ENCODE assay signal across 20 cellular contexts in the genomic region with DNA sequence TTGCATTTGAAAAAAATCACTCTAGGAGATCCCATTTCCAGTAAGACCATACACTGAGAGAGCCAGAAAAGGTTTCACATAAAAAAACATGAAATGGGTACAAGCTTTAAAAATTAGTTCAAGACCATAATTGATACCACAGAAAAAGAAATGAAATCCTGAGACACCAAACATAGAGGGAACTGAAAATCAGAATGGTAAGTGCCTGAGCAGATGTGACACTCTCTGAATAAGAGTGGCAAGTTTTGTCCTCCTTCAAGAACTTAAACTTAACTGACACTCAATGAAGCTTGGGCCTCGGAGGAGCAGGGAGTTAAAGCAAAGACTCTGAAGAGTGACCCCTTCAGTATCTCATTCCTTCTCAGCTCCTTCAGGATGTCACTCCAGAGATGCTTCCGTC. TPM values are rescaled to one million over a fixed set of nuclear protein-coding genes. Genes with fewer than 3 reads are reported as not detected.
A peak's percentile ranks its signal among the peaks of the same experiment; 100 is the strongest.
DNase-seq lines count a peak whose midpoint lies in the region; ATAC-seq, FAIRE-seq and TF ChIP-seq lines count a peak whose summit lies in the region.
"Had no signal": no experiment of that assay in that cellular context is flagged by ENCODE, and none has a peak within 500 bp of the region (broad histone marks: within the 10 kb centered on the region; RNA-seq: fewer than 3 reads in every experiment).

No MANE protein-coding gene starts in this region.

- in situ Hi-C loops in GM12878 (cut with MboI): no loop called here

- H4K20me1 ChIP-seq in GM12878 (ENCODE audit: control insufficient read depth, insufficient read depth): no peaks in the 10 kb centered on the region
- H4K20me1 ChIP-seq: BLaER1 had no signal

- POLR2A ChIA-PET in GM12878 (lab: Charles Lee) (no interaction called here), RWPE1 (lab: Yijun Ruan, JAX; ENCODE audit: low non-redundant PET) (no interaction called here)

- no peaks in the 10 kb centered on the region for H3K79me2 ChIP-seq in GM12878 (ENCODE audit: control insufficient read depth, insufficient read depth, low read length)
- H3K79me2 ChIP-seq: parathyroid adenoma had no signal

- H3K27me3 ChIP-seq in GM12878 (replicated peaks in 1 of 2; ENCODE audit: control insufficient read depth in 2 of 2, insufficient read depth in 2 of 2, low read length in 1 of 2) (no peaks in the 10 kb centered on the region), left lung (no peaks in the 10 kb centered on the region)
- H3K27me3 ChIP-seq: BLaER1, spleen, testis had no signal

- RAD21 ChIA-PET in GM12878 (lab: Charles Lee; ENCODE audit: unreplicated experiment): no interaction called here

- DNase-seq in GM12878 (ENCODE audit: low read depth, low spot score) (peak; percentile 30), SW480 (ENCODE audit: low spot score) (no peak), left lung (no peak), RWPE1 (ENCODE audit: low spot score) (no peak), SW 1271 (lab: John Stamatoyannopoulos, UW) (no peak)
- DNase-seq: activated CD4-positive, alpha-beta T cell treated with anti-CD3 and anti-CD28 coated beads, Interleukin-2, amount 50 U/mL, for 1 hour; aorta; DND-41; NCI-H1417 treated with DMSO at 0.1 percent for 48 hours; NCI-H524; spleen; T-helper 9 cell; testis had no signal

- FAIRE-seq in GM12878 (lab: Jason Lieb, UNC): peak; percentile 75

- H3K9ac ChIP-seq in GM12878 (ENCODE audit: control insufficient read depth, insufficient read depth, low read length): no peak overlapping the region
- H3K9ac ChIP-seq: BLaER1, parathyroid adenoma had no signal

- H3K9me3 ChIP-seq in GM12878 (replicated peaks; ENCODE audit: control insufficient read depth, insufficient read depth, low read length): no peaks in the 10 kb centered on the region
- no peaks in the 10 kb centered on the region for H3K9me3 ChIP-seq in left lung
- H3K9me3 ChIP-seq: testis had no signal

- H3K4me2 ChIP-seq in GM12878 (ENCODE audit: control insufficient read depth, insufficient read depth): no peak overlapping the region; the same call in 1 of the 2 replicates
- H3K4me2 ChIP-seq: BLaER1 had no signal

- H3K4me3 ChIP-seq in GM12878: no peak overlapping the region
- H3K4me3 ChIP-seq in left lung: no peak overlapping the region
- H3K4me3 ChIP-seq: BLaER1, spleen, testis had no signal

- no TSS peak for BruUV-seq in GM12878 (replicated peaks; lab: Mats Ljungman, UMichigan)

- ATAC-seq in GM18909 (IDR thresholded peaks at IDR 0.05; ENCODE audit: poor library complexity, unreplicated experiment) (peak; percentile 63), GM21528 (IDR thresholded peaks at IDR 0.05; ENCODE audit: low FRiP score, unreplicated experiment) (peak; percentile 80), HG03095 (IDR thresholded peaks at IDR 0.05; ENCODE audit: unreplicated experiment) (peak; percentile 80), GM12878 (peak; percentile 90), left lung (no peak)

- no peak for TF ChIP-seq EP300 in GM12878 (IDR thresholded peaks at IDR 0.05; ENCODE audit: borderline replicate concordance in 1 of 2, control insufficient read depth in 1 of 2, low read depth in 2 of 2, low read length in 2 of 2)

- no peak for TF ChIP-seq POLR2A in GM12878 (IDR thresholded peaks at IDR 0.05; ENCODE audit: low read depth, low read length)

- no peak for TF ChIP-seq CTCF in GM12878 (IDR thresholded peaks at IDR 0.05 in 2 of 3, conservative IDR thresholded peaks at IDR 0.05 in 1 of 3; ENCODE audit: control insufficient read depth in 2 of 3, extremely low read depth in 1 of 3, insufficient read depth in 1 of 3, low read depth in 3 of 3, low read length in 3 of 3)
- no peak for TF ChIP-seq CTCF in left lung (IDR thresholded peaks at IDR 0.05)
- TF ChIP-seq CTCF in RWPE1 (conservative IDR thresholded peaks at IDR 0.05; ENCODE audit: low read depth): no peak

- SMC1A ChIA-PET in GM12878 (lab: Charles Lee; ENCODE audit: uncharacterized antibody, unreplicated experiment): interaction anchor here (0.6 to 1.4 kb wide), 4 partner anchors 15 to 473 kb away, joined by 3 to 4 read pairs (median 4); no protein-coding TSS in a partner anchor

- 44% methylated on average over 2 of the region's 2 CpGs for WGBS in GM12878 (ENCODE audit: insufficient coverage, insufficient replicate concordance, low lambda C conversion rate, missing lambda C conversion rate)

- no peak overlapping the region for H3K27ac ChIP-seq in GM12878 (ENCODE audit: control insufficient read depth, insufficient read depth)
- H3K27ac ChIP-seq in left lung: no peak overlapping the region
- no peak overlapping the region for H3K27ac ChIP-seq in RWPE1
- H3K27ac ChIP-seq: BLaER1, parathyroid adenoma, testis had no signal

- H2AFZ ChIP-seq in GM12878 (ENCODE audit: control insufficient read depth, low read depth, low read length): no peak overlapping the region
- H2AFZ ChIP-seq: parathyroid adenoma had no signal

- TF ChIP-seq RAD21 in GM12878 (IDR thresholded peaks at IDR 0.05; ENCODE audit: insufficient read depth, low read depth, low read length): no peak

- H3K4me1 ChIP-seq in GM12878 (ENCODE audit: control insufficient read depth, insufficient read depth, low read length) (peaks cover 10% of the 10 kb centered on the region; the same call in 1 of the 2 replicates), left lung (no peaks in the 10 kb centered on the region)
- H3K4me1 ChIP-seq: parathyroid adenoma, testis had no signal

- intact Hi-C loops in GM12878 (cut with micrococcal nuclease; ENCODE audit: unreplicated experiment): no loop called here
- intact Hi-C loops in left lung (cut with DNase I): no loop called here

- H3K36me3 ChIP-seq in GM12878 (ENCODE audit: control insufficient read depth in 2 of 2, insufficient read depth in 2 of 2, low read length in 1 of 2) (no peaks in the 10 kb centered on the region), left lung (no peaks in the 10 kb centered on the region)
- H3K36me3 ChIP-seq: BLaER1, spleen had no signal

- CTCF ChIA-PET in GM12878 (lab: Yijun Ruan, JAX) (interaction anchor here (0.7 kb wide), 1 partner anchor 173 kb away, joined by 3 read pairs; no protein-coding TSS in a partner anchor), RWPE1 (lab: Yijun Ruan, JAX) (no interaction called here)

TF ChIP-seq in GM12878, 131 proteins besides CTCF, POLR2A, EP300 and RAD21:
- TF ChIP-seq, protein P1, sequence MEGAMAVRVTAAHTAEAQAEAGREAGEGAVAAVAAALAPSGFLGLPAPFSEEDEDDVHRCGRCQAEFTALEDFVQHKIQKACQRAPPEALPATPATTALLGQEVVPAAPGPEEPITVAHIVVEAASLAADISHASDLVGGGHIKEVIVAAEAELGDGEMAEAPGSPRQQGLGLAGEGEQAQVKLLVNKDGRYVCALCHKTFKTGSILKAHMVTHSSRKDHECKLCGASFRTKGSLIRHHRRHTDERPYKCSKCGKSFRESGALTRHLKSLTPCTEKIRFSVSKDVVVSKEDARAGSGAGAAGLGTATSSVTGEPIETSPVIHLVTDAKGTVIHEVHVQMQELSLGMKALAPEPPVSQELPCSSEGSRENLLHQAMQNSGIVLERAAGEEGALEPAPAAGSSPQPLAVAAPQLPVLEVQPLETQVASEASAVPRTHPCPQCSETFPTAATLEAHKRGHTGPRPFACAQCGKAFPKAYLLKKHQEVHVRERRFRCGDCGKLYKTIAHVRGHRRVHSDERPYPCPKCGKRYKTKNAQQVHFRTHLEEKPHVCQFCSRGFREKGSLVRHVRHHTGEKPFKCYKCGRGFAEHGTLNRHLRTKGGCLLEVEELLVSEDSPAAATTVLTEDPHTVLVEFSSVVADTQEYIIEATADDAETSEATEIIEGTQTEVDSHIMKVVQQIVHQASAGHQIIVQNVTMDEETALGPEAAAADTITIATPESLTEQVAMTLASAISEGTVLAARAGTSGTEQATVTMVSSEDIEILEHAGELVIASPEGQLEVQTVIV (IDR thresholded peaks at IDR 0.05; ENCODE audit: borderline replicate concordance, partially characterized antibody): no peak
- TF ChIP-seq ZNF24 (IDR thresholded peaks at IDR 0.05) (0 out of 2 replicates have a peak, but pooled peaks have one; percentile 10), SPI1 (IDR thresholded peaks at IDR 0.05; ENCODE audit: borderline replicate concordance, insufficient read depth, low read depth, low read length) (peak; percentile 59; the same call in 1 of the 2 replicates)

RNA-seq across cellular contexts. Expression of gene PTGDR, which starts 23.2 kb away (rescaled TPM):
- not detected in 2 replicates for total RNA-seq in GM12878 (2013; cell fraction: nucleolus; rRNA removed)
- not detected in 2 replicates for total RNA-seq in GM12878 (2014; rRNA removed)
- total RNA-seq in GM12878 (2014; rRNA removed; fragmentation: Illumina TruSeq; extraction: Trizol): not detected in 2 replicates
- total RNA-seq in GM12878 (2021): not detected in 2 replicates
- not detected for polyA plus RNA-seq in GM12878 (2011; ENCODE audit: low read depth)
- not detected in 2 replicates for polyA plus RNA-seq in GM12878 (2011; rRNA removed)
- not detected in 2 replicates for polyA plus RNA-seq in GM12878 (2011; cell fraction: cytosol; rRNA removed)
- not detected in 2 replicates for polyA plus RNA-seq in GM12878 (2011; cell fraction: nucleus; rRNA removed)
- not detected in 2 replicates for polyA plus RNA-seq in GM12878 (2012)
- not detected in 2 replicates for polyA plus RNA-seq in GM12878 (2014; fragmentation: Illumina TruSeq; extraction: Trizol)
- not detected for polyA plus RNA-seq in GM12878 (2014; fragmentation: Nextera tagmentation; extraction: Ambion mirVana)
- not detected in 2 replicates for polyA plus RNA-seq in GM12878 (2014; rRNA removed)
- polyA plus RNA-seq in GM12878 (2016; fragmentation: Nextera tagmentation; extraction: Ambion mirVana): not detected
- not detected in 2 replicates for polyA minus RNA-seq in GM12878 (2011; rRNA and poly(A)+ RNA removed)
- not detected in 2 replicates for polyA minus RNA-seq in GM12878 (2011; cell fraction: cytosol; rRNA and poly(A)+ RNA removed)
- polyA minus RNA-seq in GM12878 (2011; cell fraction: nucleus; rRNA and poly(A)+ RNA removed): not detected in 2 replicates
- total RNA-seq in left lung: under 1 TPM; 0.73 to 0.97 TPM
- total RNA-seq: activated T-helper 1 cell treated with anti-CD3 and anti-CD28 coated beads, Interleukin-12 subunit alpha, Interleukin-12 subunit beta, Interleukin-2, Interleukin-4 antibody, amounts not matched to agents 30 ng/mL and 10 ng/mL and 1 ng/mL, durations not matched to agents 14 hours and 24 hours and 36 hours; dermis microvascular lymphatic vessel endothelial cell had no signal
